In genomic region chr3:25107918-25108617, GRCh38 we compare ENCODE assay signal across 12 cellular contexts.
DNase-seq lines count a peak whose midpoint lies in the region; ATAC-seq and TF ChIP-seq lines count a peak whose summit lies in the region.
"Had no signal": no experiment of that assay in that cellular context is flagged by ENCODE, and none has a peak within 500 bp of the region (broad histone marks: within the 10 kb centered on the region; RNA-seq: fewer than 3 reads in every experiment).

No MANE protein-coding gene starts in this region.

- H2AFZ ChIP-seq in mammary epithelial cell (ENCODE audit: low read depth, low read length) = peak overlapping the region; percentile 31

- CTCF ChIA-PET in MCF 10A (lab: Yijun Ruan, JAX) = interaction anchor here (0.7 to 1.6 kb wide), 2 partner anchors 10 to 13 kb away, joined by 3 to 5 read pairs; no protein-coding TSS in a partner anchor
- CTCF ChIA-PET in mammary epithelial cell (lab: Charles Lee; ENCODE audit: low non-redundant PET) = no interaction called here

- no peak for TF ChIP-seq POLR2A in breast epithelium (IDR thresholded peaks at IDR 0.05)

- intact Hi-C loops in MCF 10A (cut with micrococcal nuclease) = no loop called here
- intact Hi-C loops in breast epithelium (cut with DNase I; ENCODE audit: low total_unique reads) = no loop called here
- intact Hi-C loops in mammary epithelial cell (cut with micrococcal nuclease) = no loop called here
- intact Hi-C loops in right cardiac atrium (cut with DNase I) = no loop called here

- no peak for ATAC-seq in right cardiac atrium

- H3K4me3 ChIP-seq in breast epithelium = no peak overlapping the region
- H3K4me3 ChIP-seq in mammary epithelial cell (replicated peaks in 1 of 3; ENCODE audit: insufficient read depth in 1 of 3, low read depth in 2 of 3, low read length in 3 of 3) = no peak overlapping the region
- H3K4me3 ChIP-seq in right cardiac atrium (ENCODE audit: low read length) = no peak overlapping the region
- H3K4me3 ChIP-seq: HAP-1 had no signal

- H3K4me2 ChIP-seq in mammary epithelial cell (ENCODE audit: insufficient read depth, low read depth, low read length) = peak overlapping the region; percentile 69

- BruUV-seq in MCF 10A (replicated peaks; lab: Mats Ljungman, UMichigan) (no TSS peak), mammary epithelial cell (replicated peaks; lab: Mats Ljungman, UMichigan) (no TSS peak)

- H3K27ac Mint-ChIP-seq in MCF 10A (ENCODE audit: low read depth, unreplicated experiment) = no peak overlapping the region
- H3K27ac Mint-ChIP-seq: B cell; CD4-positive, alpha-beta T cell; HFFc6 had no signal

- no peaks in the 10 kb centered on the region for H4K20me1 ChIP-seq in mammary epithelial cell (ENCODE audit: insufficient read depth, low read length)

- TF ChIP-seq CTCF in MCF 10A (IDR thresholded peaks at IDR 0.05; ENCODE audit: unreplicated experiment) (no peak), breast epithelium (IDR thresholded peaks at IDR 0.05) (no peak), mammary epithelial cell (conservative IDR thresholded peaks at IDR 0.05 in 1 of 2, IDR thresholded peaks at IDR 0.05 in 1 of 2; ENCODE audit: extremely low read depth in 1 of 2, insufficient read depth in 1 of 2, low read depth in 1 of 2, low read length in 2 of 2) (no peak)

- H3K4me3 Mint-ChIP-seq in MCF 10A (ENCODE audit: unreplicated experiment) = no peak overlapping the region
- H3K4me3 Mint-ChIP-seq: B cell; CD4-positive, alpha-beta T cell; HFFc6 had no signal

- H3K4me1 ChIP-seq in breast epithelium (no peaks in the 10 kb centered on the region), mammary epithelial cell (ENCODE audit: insufficient read depth, low read length) (peaks cover 9% of the 10 kb centered on the region), right cardiac atrium (ENCODE audit: control insufficient read depth, insufficient read depth, low read length) (no peaks in the 10 kb centered on the region)

- no peaks in the 10 kb centered on the region for H3K36me3 Mint-ChIP-seq in MCF 10A (ENCODE audit: insufficient read depth, unreplicated experiment)

- 36% methylated on average over 9 of the region's 9 CpGs for WGBS in mammary epithelial cell (ENCODE audit: low coverage, missing lambda C conversion rate)
- 87% methylated on average over 9 of the region's 9 CpGs for WGBS in right cardiac atrium

- no peaks in the 10 kb centered on the region for H3K36me3 ChIP-seq in breast epithelium
- H3K36me3 ChIP-seq in mammary epithelial cell (ENCODE audit: insufficient read depth, low read length) = no peaks in the 10 kb centered on the region
- H3K36me3 ChIP-seq: HAP-1 had no signal

- no peaks in the 10 kb centered on the region for H3K79me2 ChIP-seq in mammary epithelial cell (ENCODE audit: insufficient read depth, low read length)

- in situ Hi-C loops in mammary epithelial cell (cut with MboI; ENCODE audit: low sequenced_read_pairs in 2 of 2) = no loop called here

- no peaks in the 10 kb centered on the region for H3K9me3 Mint-ChIP-seq in MCF 10A (ENCODE audit: unreplicated experiment)
- H3K9me3 Mint-ChIP-seq: CD4-positive, alpha-beta T cell had no signal

- dilution Hi-C loops in mammary epithelial cell (cut with HindIII; ENCODE audit: low sequenced_read_pairs) = no loop called here

- H3K9ac ChIP-seq in mammary epithelial cell (ENCODE audit: insufficient read depth, low read length) = no peak overlapping the region

- no peaks in the 10 kb centered on the region for H3K4me1 Mint-ChIP-seq in MCF 10A (ENCODE audit: insufficient read depth, unreplicated experiment)
- H3K4me1 Mint-ChIP-seq: B cell had no signal

- peaks cover 6% of the 10 kb centered on the region for H3K27me3 Mint-ChIP-seq in MCF 10A (ENCODE audit: insufficient read depth, unreplicated experiment)
- H3K27me3 Mint-ChIP-seq: B cell; CD4-positive, alpha-beta T cell had no signal

- peak; percentile 26 for DNase-seq in MCF 10A (ENCODE audit: unreplicated experiment)
- no peak for DNase-seq in breast epithelium (ENCODE audit: low spot score in 2 of 2)
- DNase-seq in mammary epithelial cell = peak; percentile 82
- peak; percentile 13 for DNase-seq in kidney tubule cell (ENCODE audit: low spot score)
- no peak for DNase-seq in NCI-H510A (lab: John Stamatoyannopoulos, UW)
- DNase-seq in right cardiac atrium = no peak
- DNase-seq in caudate nucleus (lab: John Stamatoyannopoulos, UW) = no peak
- DNase-seq: C1 segment of cervical spinal cord; CD4-positive, alpha-beta T cell; HFFc6 had no signal

- POLR2A ChIA-PET in MCF 10A (lab: Yijun Ruan, JAX) = interaction anchor here (0.6 to 0.7 kb wide), 3 partner anchors 164 to 1128 kb away, joined by 3 read pairs; no protein-coding TSS in a partner anchor

- H3K27ac ChIP-seq in breast epithelium (no peak overlapping the region), mammary epithelial cell (ENCODE audit: insufficient read depth, low read depth, low read length) (peak overlapping the region; percentile 46), right cardiac atrium (ENCODE audit: low read length) (no peak overlapping the region), caudate nucleus (ENCODE audit: low read depth, low read length) (no peak overlapping the region)

- H3K27me3 ChIP-seq in breast epithelium = no peaks in the 10 kb centered on the region
- H3K27me3 ChIP-seq in mammary epithelial cell (ENCODE audit: insufficient read depth, low read length) = no peaks in the 10 kb centered on the region
- H3K27me3 ChIP-seq in right cardiac atrium (ENCODE audit: control insufficient read depth, insufficient read depth) = no peaks in the 10 kb centered on the region

- H3K9me3 ChIP-seq in breast epithelium (no peaks in the 10 kb centered on the region), mammary epithelial cell (replicated peaks; ENCODE audit: insufficient read depth, low read length) (no peaks in the 10 kb centered on the region), right cardiac atrium (ENCODE audit: control insufficient read depth, low read length) (no peaks in the 10 kb centered on the region)
- H3K9me3 ChIP-seq: HAP-1 had no signal

Comparison
In these comparisons a context has a peak if more than half of its experiments do, and no peak if none do; other contexts are left out.
1. DNase-seq: peak in MCF 10A (single experiment), mammary epithelial cell (single experiment) and kidney tubule cell (single experiment); none in breast epithelium (0 of 2), NCI-H510A (single experiment), right cardiac atrium (0 of 3) and caudate nucleus (0 of 61).